ENCODE assay signal across 8 cellular contexts in genomic region chr4:184448828-184449227, GRCh38. TPM values are rescaled to one million over a fixed set of nuclear protein-coding genes. Genes with fewer than 3 reads are reported as not detected.
DNase-seq lines count a peak whose midpoint lies in the region; ATAC-seq and TF ChIP-seq lines count a peak whose summit lies in the region.

No MANE protein-coding gene starts in this region.

- intact Hi-C loops in Panc1 (cut with micrococcal nuclease; ENCODE audit: unreplicated experiment): no loop called here

- H2AFZ ChIP-seq in ACC112 (ENCODE audit: low read length, unreplicated experiment): no peak overlapping the region

- no peak for TF ChIP-seq CTCF in Panc1 (IDR thresholded peaks at IDR 0.05)

- H3K36me3 ChIP-seq in ACC112 (ENCODE audit: insufficient read depth, low read length): no peaks in the 10 kb centered on the region
- H3K36me3 ChIP-seq in Panc1 (ENCODE audit: control insufficient read depth, insufficient read depth, low read length): no peaks in the 10 kb centered on the region

- in situ Hi-C loops in Panc1 (cut with HindIII; ENCODE audit: low pct_unique_long_range_greater_than_20kb, low sequenced_read_pairs): no loop called here

- H3K27me3 ChIP-seq in ACC112 (ENCODE audit: insufficient read depth, low read length): no peaks in the 10 kb centered on the region
- H3K27me3 ChIP-seq in Panc1 (ENCODE audit: control insufficient read depth, insufficient read depth, low read length): no peaks in the 10 kb centered on the region

- CTCF ChIA-PET in Panc1 (lab: Charles Lee): no interaction called here

- H3K9me3 ChIP-seq in Panc1 (ENCODE audit: control insufficient read depth, insufficient read depth, low read depth, low read length): no peaks in the 10 kb centered on the region

- peaks cover 92% of the 10 kb centered on the region for H3K79me2 ChIP-seq in ACC112 (ENCODE audit: control insufficient read depth, insufficient read depth, low read length, unreplicated experiment)

- no TSS peak for BruUV-seq in Panc1 (replicated peaks; lab: Mats Ljungman, UMichigan)

- POLR2A ChIA-PET in Panc1 (lab: Charles Lee): interaction anchor here (0.7 kb wide), 1 partner anchor 94 kb away, joined by 3 read pairs; no protein-coding TSS in a partner anchor

- H3K4me1 ChIP-seq in ACC112 (ENCODE audit: control insufficient read depth, insufficient read depth, low read length, unreplicated experiment) (peaks cover 62% of the 10 kb centered on the region), Panc1 (ENCODE audit: control insufficient read depth, insufficient read depth, low read length) (peaks cover 28% of the 10 kb centered on the region)

- H3K27ac ChIP-seq in ACC112 (ENCODE audit: low read depth, low read length): peak overlapping the region; percentile 91
- peak overlapping the region; percentile 81 for H3K27ac ChIP-seq in Panc1 (ENCODE audit: low read length)

- ATAC-seq in GM19463 (IDR thresholded peaks at IDR 0.05; ENCODE audit: unreplicated experiment) (peak; percentile 33), Panc1 (peak; percentile 82), HG03108 (IDR thresholded peaks at IDR 0.05; ENCODE audit: unreplicated experiment) (no peak), GM21515 (IDR thresholded peaks at IDR 0.05; ENCODE audit: unreplicated experiment) (no peak)

- H3K4me3 ChIP-seq in ACC112 (ENCODE audit: low read depth, low read length): peak overlapping the region; percentile 76
- H3K4me3 ChIP-seq in Panc1 (ENCODE audit: low read depth in 2 of 2, low read length in 2 of 2): peak overlapping the region; percentile 31 to 57

- no peak for TF ChIP-seq POLR2A in erythroblast (IDR thresholded peaks at IDR 0.05; ENCODE audit: low read length)

- DNase-seq in Panc1 (ENCODE audit: low read depth, low spot score): no peak
- peak; percentile 11 to 15 for DNase-seq in erythroblast (lab: John Stamatoyannopoulos, UW)
- peak; percentile 75 for DNase-seq in myocyte (ENCODE audit: low read depth)
- DNase-seq in stimulated activated CD4-positive, alpha-beta T cell treated with anti-CD3 and anti-CD28 coated beads, Interleukin-2, amount 100 ng/mL, for 24 hours: no peak

RNA-seq across cellular contexts. Expression of gene IRF2, which starts 25.5 kb away (rescaled TPM):
- total RNA-seq in Panc1 (2021; ENCODE audit: unreplicated experiment): 16.2 TPM
- polyA plus RNA-seq in Panc1 (2012; ENCODE audit: insufficient read length): 16.9 TPM
- 16.3 and 19.1 TPM in 2 replicates for total RNA-seq in myocyte
- 9.7 TPM for polyA plus RNA-seq in myocyte (2012)

Comparison
In these comparisons a context has a peak if more than half of its experiments do, and no peak if none do; other contexts are left out.
1. ATAC-seq: peak in GM19463 (single experiment) and Panc1 (single experiment); none in HG03108 (single experiment) and GM21515 (single experiment).
2. DNase-seq: peak in erythroblast (2 of 2) and myocyte (single experiment); none in Panc1 (single experiment) and stimulated activated CD4-positive, alpha-beta T cell treated with anti-CD3 and anti-CD28 coated beads, Interleukin-2, amount 100 ng/mL, for 24 hours (0 of 2).